In the genomic region with DNA sequence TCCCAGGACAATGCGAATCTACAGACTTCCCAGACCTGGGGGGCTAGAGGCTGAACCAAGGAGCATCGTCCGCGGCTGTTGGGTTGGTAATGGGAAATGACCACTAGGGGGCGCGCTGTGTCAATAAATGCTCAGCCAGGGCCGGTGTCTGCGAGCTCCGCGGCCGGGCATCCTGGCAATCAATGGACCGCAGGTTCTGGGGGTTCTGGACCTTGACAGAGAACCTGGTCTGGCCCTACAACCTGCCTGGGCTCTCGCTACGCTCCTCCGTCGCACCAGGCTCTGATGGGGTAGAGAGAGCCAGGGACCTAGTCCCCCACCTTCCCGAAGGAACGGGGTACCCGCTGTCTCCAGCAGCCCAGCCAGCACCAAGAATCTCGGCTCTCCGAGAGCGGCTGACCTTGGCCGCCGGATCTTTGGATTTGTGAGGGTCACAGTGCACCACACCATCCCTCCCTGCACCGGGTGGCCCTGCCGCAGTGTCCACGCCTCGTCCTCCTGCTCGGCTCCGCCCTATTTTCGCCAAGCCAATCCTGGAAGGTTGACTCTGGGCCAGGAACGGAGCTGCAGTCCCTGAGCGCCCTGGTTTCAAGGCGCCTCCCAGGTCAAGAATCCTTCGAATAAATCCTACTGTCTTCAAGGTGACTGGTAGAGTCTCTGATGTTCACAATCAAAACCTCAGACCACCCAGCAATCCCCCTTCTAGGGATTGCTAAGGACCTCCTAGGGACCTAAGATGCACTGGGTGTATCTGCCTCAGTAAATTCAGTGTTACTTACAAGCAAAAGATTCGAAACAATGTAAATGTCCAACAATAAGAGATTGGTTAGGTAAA, we compare ENCODE assay signal across 1 cellular context.
TF ChIP-seq lines count a peak whose summit lies in the region.

No MANE protein-coding gene starts in this region.

TF ChIP-seq in HepG2, 621 proteins besides CTCF, POLR2A, EP300 and RAD21 (continued from another document and continues in another):
- TF ChIP-seq, protein P1, sequence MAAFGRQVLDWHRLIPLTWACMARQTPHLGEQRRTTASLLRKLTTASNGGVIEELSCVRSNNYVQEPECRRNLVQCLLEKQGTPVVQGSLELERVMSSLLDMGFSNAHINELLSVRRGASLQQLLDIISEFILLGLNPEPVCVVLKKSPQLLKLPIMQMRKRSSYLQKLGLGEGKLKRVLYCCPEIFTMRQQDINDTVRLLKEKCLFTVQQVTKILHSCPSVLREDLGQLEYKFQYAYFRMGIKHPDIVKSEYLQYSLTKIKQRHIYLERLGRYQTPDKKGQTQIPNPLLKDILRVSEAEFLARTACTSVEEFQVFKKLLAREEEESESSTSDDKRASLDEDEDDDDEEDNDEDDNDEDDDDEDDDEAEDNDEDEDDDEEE (CRISPR knock-in tag; IDR thresholded peaks at IDR 0.05): no peak
- TF ChIP-seq, protein P2, sequence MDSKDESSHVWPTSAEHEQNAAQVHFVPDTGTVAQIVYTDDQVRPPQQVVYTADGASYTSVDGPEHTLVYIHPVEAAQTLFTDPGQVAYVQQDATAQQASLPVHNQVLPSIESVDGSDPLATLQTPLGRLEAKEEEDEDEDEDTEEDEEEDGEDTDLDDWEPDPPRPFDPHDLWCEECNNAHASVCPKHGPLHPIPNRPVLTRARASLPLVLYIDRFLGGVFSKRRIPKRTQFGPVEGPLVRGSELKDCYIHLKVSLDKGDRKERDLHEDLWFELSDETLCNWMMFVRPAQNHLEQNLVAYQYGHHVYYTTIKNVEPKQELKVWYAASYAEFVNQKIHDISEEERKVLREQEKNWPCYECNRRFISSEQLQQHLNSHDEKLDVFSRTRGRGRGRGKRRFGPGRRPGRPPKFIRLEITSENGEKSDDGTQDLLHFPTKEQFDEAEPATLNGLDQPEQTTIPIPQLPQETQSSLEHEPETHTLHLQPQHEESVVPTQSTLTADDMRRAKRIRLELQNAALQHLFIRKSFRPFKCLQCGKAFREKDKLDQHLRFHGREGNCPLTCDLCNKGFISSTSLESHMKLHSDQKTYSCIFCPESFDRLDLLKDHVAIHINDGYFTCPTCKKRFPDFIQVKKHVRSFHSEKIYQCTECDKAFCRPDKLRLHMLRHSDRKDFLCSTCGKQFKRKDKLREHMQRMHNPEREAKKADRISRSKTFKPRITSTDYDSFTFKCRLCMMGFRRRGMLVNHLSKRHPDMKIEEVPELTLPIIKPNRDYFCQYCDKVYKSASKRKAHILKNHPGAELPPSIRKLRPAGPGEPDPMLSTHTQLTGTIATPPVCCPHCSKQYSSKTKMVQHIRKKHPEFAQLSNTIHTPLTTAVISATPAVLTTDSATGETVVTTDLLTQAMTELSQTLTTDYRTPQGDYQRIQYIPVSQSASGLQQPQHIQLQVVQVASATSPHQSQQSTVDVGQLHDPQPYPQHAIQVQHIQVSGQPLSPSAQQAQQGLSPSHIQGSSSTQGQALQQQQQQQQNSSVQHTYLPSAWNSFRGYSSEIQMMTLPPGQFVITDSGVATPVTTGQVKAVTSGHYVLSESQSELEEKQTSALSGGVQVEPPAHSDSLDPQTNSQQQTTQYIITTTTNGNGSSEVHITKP (CRISPR knock-in tag; IDR thresholded peaks at IDR 0.05; ENCODE audit: low read depth): no peak
- TF ChIP-seq, protein P3, sequence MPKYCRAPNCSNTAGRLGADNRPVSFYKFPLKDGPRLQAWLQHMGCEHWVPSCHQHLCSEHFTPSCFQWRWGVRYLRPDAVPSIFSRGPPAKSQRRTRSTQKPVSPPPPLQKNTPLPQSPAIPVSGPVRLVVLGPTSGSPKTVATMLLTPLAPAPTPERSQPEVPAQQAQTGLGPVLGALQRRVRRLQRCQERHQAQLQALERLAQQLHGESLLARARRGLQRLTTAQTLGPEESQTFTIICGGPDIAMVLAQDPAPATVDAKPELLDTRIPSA (CRISPR knock-in tag; IDR thresholded peaks at IDR 0.05; ENCODE audit: borderline replicate concordance): no peak
- TF ChIP-seq ZBTB7B (CRISPR knock-in tag; IDR thresholded peaks at IDR 0.05): peak; percentile 58; the same call in 1 of the 2 replicates
- peak; percentile 54 for TF ChIP-seq HOXA3 (CRISPR knock-in tag; IDR thresholded peaks at IDR 0.05)
- TF ChIP-seq, protein P4, sequence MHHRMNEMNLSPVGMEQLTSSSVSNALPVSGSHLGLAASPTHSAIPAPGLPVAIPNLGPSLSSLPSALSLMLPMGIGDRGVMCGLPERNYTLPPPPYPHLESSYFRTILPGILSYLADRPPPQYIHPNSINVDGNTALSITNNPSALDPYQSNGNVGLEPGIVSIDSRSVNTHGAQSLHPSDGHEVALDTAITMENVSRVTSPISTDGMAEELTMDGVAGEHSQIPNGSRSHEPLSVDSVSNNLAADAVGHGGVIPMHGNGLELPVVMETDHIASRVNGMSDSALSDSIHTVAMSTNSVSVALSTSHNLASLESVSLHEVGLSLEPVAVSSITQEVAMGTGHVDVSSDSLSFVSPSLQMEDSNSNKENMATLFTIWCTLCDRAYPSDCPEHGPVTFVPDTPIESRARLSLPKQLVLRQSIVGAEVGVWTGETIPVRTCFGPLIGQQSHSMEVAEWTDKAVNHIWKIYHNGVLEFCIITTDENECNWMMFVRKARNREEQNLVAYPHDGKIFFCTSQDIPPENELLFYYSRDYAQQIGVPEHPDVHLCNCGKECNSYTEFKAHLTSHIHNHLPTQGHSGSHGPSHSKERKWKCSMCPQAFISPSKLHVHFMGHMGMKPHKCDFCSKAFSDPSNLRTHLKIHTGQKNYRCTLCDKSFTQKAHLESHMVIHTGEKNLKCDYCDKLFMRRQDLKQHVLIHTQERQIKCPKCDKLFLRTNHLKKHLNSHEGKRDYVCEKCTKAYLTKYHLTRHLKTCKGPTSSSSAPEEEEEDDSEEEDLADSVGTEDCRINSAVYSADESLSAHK (CRISPR knock-in tag; IDR thresholded peaks at IDR 0.05; ENCODE audit: borderline replicate concordance): no peak
- TF ChIP-seq KAT2B (IDR thresholded peaks at IDR 0.05; ENCODE audit: borderline replicate concordance, low read depth, low read length): no peak
- TF ChIP-seq XBP1 (CRISPR knock-in tag; IDR thresholded peaks at IDR 0.05): no peak
- TF ChIP-seq ZNF775 (CRISPR knock-in tag; IDR thresholded peaks at IDR 0.05; ENCODE audit: borderline replicate concordance): no peak
- no peak for TF ChIP-seq TBX3 (IDR thresholded peaks at IDR 0.05; ENCODE audit: borderline replicate concordance)
- TF ChIP-seq GTF2F1 (IDR thresholded peaks at IDR 0.05; ENCODE audit: low read length): peak; percentile 57; the same call in 1 of the 2 replicates
- TF ChIP-seq PITX1 (CRISPR knock-in tag; IDR thresholded peaks at IDR 0.05): peak; percentile 90
- TF ChIP-seq ZNF224 (CRISPR knock-in tag; IDR thresholded peaks at IDR 0.05): no peak
- no peak for TF ChIP-seq JUN (CRISPR knock-in tag; IDR thresholded peaks at IDR 0.05)
- no peak for TF ChIP-seq ZNF879 (CRISPR knock-in tag; IDR thresholded peaks at IDR 0.05)
- TF ChIP-seq, protein P5, sequence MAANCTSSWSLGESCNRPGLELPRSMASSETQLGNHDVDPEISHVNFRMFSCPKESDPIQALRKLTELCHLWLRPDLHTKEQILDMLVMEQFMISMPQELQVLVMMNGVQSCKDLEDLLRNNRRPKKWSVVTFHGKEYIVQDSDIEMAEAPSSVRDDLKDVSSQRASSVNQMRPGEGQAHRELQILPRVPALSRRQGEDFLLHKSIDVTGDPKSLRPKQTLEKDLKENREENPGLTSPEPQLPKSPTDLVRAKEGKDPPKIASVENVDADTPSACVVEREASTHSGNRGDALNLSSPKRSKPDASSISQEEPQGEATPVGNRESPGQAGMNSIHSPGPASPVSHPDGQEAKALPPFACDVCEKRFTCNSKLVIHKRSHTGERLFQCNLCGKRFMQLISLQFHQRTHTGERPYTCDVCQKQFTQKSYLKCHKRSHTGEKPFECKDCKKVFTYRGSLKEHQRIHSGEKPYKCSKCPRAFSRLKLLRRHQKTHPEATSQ (CRISPR knock-in tag; IDR thresholded peaks at IDR 0.05; ENCODE audit: borderline replicate concordance): peak; percentile 86; the same call in 1 of the 2 replicates
- TF ChIP-seq PCBP2 (optimal IDR thresholded peaks at IDR 0.05; ENCODE audit: low read depth, low read length, poor library complexity, severe bottlenecking): no peak
- no peak; the same call in 1 of the 2 replicates for TF ChIP-seq ZKSCAN8 (CRISPR knock-in tag; IDR thresholded peaks at IDR 0.05; ENCODE audit: borderline replicate concordance)
- no peak for TF ChIP-seq SIN3A (IDR thresholded peaks at IDR 0.05; ENCODE audit: borderline replicate concordance, low read depth, low read length)
- TF ChIP-seq ZNF670 (CRISPR knock-in tag; IDR thresholded peaks at IDR 0.05; ENCODE audit: borderline replicate concordance): no peak
- TF ChIP-seq BORCS8-MEF2B (CRISPR knock-in tag; IDR thresholded peaks at IDR 0.05): peak; percentile 76; the same call in 1 of the 2 replicates
- TF ChIP-seq, protein P6, sequence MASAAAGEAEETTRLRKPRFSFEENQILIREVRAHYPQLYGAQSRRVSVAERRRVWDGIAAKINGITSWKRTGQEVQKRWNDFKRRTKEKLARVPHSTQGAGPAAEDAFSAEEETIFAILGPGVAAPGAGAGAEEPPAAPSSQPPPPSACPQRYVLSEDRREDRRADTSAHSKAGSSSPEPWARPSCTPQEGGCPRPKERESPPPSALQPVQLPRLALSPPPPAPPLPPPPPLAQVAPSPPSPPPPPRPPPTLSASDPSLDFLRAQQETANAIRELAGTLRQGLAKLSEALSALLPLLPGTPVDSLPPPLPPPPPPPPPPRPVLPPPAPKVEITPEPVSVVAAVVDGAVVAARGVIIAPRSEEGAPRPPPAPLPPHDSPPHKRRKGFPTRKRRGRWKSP (CRISPR knock-in tag; IDR thresholded peaks at IDR 0.05): 0 out of 2 replicates have a peak, but pooled peaks have one; percentile 32
- no peak for TF ChIP-seq LCORL (IDR thresholded peaks at IDR 0.05)
- peak; percentile 73; the same call in 1 of the 2 replicates for TF ChIP-seq LCORL (CRISPR knock-in tag; IDR thresholded peaks at IDR 0.05)
- TF ChIP-seq CCDC6 (CRISPR knock-in tag; IDR thresholded peaks at IDR 0.05): 0 out of 2 replicates have a peak, but pooled peaks have one; percentile 37
- TF ChIP-seq TRAFD1 (CRISPR knock-in tag; IDR thresholded peaks at IDR 0.05; ENCODE audit: borderline replicate concordance): no peak
- TF ChIP-seq HNF1B (CRISPR knock-in tag; IDR thresholded peaks at IDR 0.05): no peak; the same call in 1 of the 2 replicates
- peak; percentile 41; the same call in 1 of the 2 replicates for TF ChIP-seq FOXA3 (CRISPR knock-in tag; IDR thresholded peaks at IDR 0.05)
- no peak for TF ChIP-seq ZFP41 (CRISPR knock-in tag; IDR thresholded peaks at IDR 0.05; ENCODE audit: borderline replicate concordance)
- TF ChIP-seq TARDBP (CRISPR knock-in tag; IDR thresholded peaks at IDR 0.05): peak; percentile 88
- peak; percentile 27; the same call in 1 of the 2 replicates for TF ChIP-seq ELF1 (CRISPR knock-in tag; IDR thresholded peaks at IDR 0.05)
- peak; percentile 77 for TF ChIP-seq MIXL1 (CRISPR knock-in tag; IDR thresholded peaks at IDR 0.05)
- no peak for TF ChIP-seq MTF1 (CRISPR knock-in tag; IDR thresholded peaks at IDR 0.05)
- no peak for TF ChIP-seq CENPX (CRISPR knock-in tag; IDR thresholded peaks at IDR 0.05)
- TF ChIP-seq ZNF260 (CRISPR knock-in tag; IDR thresholded peaks at IDR 0.05; ENCODE audit: borderline replicate concordance, low read depth): no peak
- TF ChIP-seq GATAD2A (CRISPR knock-in tag; IDR thresholded peaks at IDR 0.05): peak; percentile 76
- TF ChIP-seq, protein P7, sequence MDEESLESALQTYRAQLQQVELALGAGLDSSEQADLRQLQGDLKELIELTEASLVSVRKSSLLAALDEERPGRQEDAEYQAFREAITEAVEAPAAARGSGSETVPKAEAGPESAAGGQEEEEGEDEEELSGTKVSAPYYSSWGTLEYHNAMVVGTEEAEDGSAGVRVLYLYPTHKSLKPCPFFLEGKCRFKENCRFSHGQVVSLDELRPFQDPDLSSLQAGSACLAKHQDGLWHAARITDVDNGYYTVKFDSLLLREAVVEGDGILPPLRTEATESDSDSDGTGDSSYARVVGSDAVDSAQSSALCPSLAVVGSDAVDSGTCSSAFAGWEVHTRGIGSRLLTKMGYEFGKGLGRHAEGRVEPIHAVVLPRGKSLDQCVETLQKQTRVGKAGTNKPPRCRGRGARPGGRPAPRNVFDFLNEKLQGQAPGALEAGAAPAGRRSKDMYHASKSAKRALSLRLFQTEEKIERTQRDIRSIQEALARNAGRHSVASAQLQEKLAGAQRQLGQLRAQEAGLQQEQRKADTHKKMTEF (CRISPR knock-in tag; IDR thresholded peaks at IDR 0.05): peak; percentile 87
- TF ChIP-seq ZC3H13 (CRISPR knock-in tag; IDR thresholded peaks at IDR 0.05): no peak
- TF ChIP-seq ISL2 (CRISPR knock-in tag; IDR thresholded peaks at IDR 0.05): peak; percentile 44; the same call in 1 of the 2 replicates
- peak; percentile 62; the same call in 1 of the 2 replicates for TF ChIP-seq ZNF768 (CRISPR knock-in tag; IDR thresholded peaks at IDR 0.05)
- TF ChIP-seq HHEX (CRISPR knock-in tag; IDR thresholded peaks at IDR 0.05): no peak
- TF ChIP-seq RNF2 (conservative IDR thresholded peaks at IDR 0.05; ENCODE audit: low read depth): peak; percentile 39; the same call in 1 of the 2 replicates
- peak; percentile 20; the same call in 1 of the 2 replicates for TF ChIP-seq RELA (CRISPR knock-in tag; IDR thresholded peaks at IDR 0.05)
- no peak for TF ChIP-seq ZNF20 (CRISPR knock-in tag; IDR thresholded peaks at IDR 0.05)
- TF ChIP-seq IKZF4 (CRISPR knock-in tag; IDR thresholded peaks at IDR 0.05; ENCODE audit: borderline replicate concordance, low read depth, not compliant biosample characterization): no peak
- TF ChIP-seq RBAK (CRISPR knock-in tag; IDR thresholded peaks at IDR 0.05): 0 out of 2 replicates have a peak, but pooled peaks have one; percentile 64
